ENCODE assay signal across 12 cellular contexts in the genomic region with DNA sequence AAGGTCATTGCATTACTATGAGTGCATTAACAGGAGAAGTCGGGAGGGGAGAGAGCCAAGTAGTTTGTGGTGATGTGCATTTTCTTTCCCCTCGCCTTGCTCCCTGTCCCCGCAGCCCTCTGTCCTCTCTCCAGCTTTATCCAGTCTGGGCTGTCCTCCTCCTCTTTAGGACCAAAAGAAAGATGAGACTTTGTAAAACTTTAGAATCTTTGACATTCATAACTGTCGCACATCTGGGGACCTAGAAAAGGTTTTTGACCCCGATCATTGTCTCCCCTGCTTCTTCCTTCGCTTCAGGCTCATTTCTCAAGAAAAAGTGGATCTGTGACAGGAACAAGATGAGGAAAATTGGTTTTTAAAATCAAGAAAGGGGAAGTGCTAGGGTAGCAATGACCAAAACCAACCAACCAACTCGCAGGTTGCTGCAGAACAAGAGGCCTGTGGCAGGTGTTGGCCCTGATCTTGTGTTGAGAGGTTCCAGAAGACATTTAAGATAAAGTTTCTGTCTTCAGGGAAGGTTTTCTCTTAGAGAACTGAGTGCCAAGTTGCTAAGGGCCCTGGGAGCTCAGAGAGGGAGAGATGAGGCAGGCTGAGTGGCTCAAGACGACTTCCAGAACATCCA. TPM values are rescaled to one million over a fixed set of nuclear protein-coding genes. Genes with fewer than 3 reads are reported as not detected.
A peak's percentile ranks its signal among the peaks of the same experiment; 100 is the strongest.
DNase-seq lines count a peak whose midpoint lies in the region; ATAC-seq, FAIRE-seq and TF ChIP-seq lines count a peak whose summit lies in the region.
"Had no signal": no experiment of that assay in that cellular context is flagged by ENCODE, and none has a peak within 500 bp of the region (broad histone marks: within the 10 kb centered on the region; RNA-seq: fewer than 3 reads in every experiment).

No MANE protein-coding gene starts in this region.

- no peak for ATAC-seq in CD4-positive, alpha-beta T cell (ENCODE audit: poor library complexity)
- ATAC-seq in gastrocnemius medialis: peak in 1 of 2 donors; percentile 2

- no peaks in the 10 kb centered on the region for H3K9me3 Mint-ChIP-seq in CD4-positive, alpha-beta T cell

- no peaks in the 10 kb centered on the region for H3K9me3 ChIP-seq in CD4-positive, alpha-beta T cell (ENCODE audit: control insufficient read depth, low read length)
- H3K9me3 ChIP-seq in keratinocyte (ENCODE audit: control insufficient read depth, low read depth, low read length) (no peaks in the 10 kb centered on the region), gastrocnemius medialis (no peaks in the 10 kb centered on the region)

- no peak overlapping the region for H3K4me3 ChIP-seq in keratinocyte (ENCODE audit: control insufficient read depth in 2 of 3, extremely low read depth in 1 of 3, insufficient read depth in 2 of 3, low read depth in 1 of 3, low read length in 3 of 3)
- no peak overlapping the region for H3K4me3 ChIP-seq in gastrocnemius medialis

- POLR2A ChIA-PET in CD4-positive, alpha-beta T cell (lab: Charles Lee): interaction anchor here (0.6 kb wide), 1 partner anchor 382 kb away, joined by 3 read pairs; no protein-coding TSS in a partner anchor

- intact Hi-C loops in CD4-positive, alpha-beta T cell (cut with DNase I, micrococcal nuclease): no loop called here
- intact Hi-C loops in gastrocnemius medialis (cut with DNase I; ENCODE audit: low total_unique reads): loop anchor here (1.0 to 10.0 kb wide), 2 partner anchors 12 to 1397 kb away; no protein-coding TSS in a partner anchor

- H3K4me3 Mint-ChIP-seq in CD4-positive, alpha-beta T cell: no peak overlapping the region

- peaks cover 18% of the 10 kb centered on the region for H3K4me1 Mint-ChIP-seq in CD4-positive, alpha-beta T cell (ENCODE audit: low read depth)

- H3K4me2 ChIP-seq in keratinocyte (ENCODE audit: control insufficient read depth, extremely low read depth, insufficient read depth, low read depth, low read length): no peak overlapping the region

- H3K36me3 ChIP-seq in keratinocyte (ENCODE audit: control insufficient read depth in 2 of 2, extremely low read depth in 1 of 2, insufficient read depth in 2 of 2, low read length in 2 of 2) (no peaks in the 10 kb centered on the region), gastrocnemius medialis (no peaks in the 10 kb centered on the region)

- H3K27ac Mint-ChIP-seq in CD4-positive, alpha-beta T cell: peak overlapping the region; percentile 11

- no peak for DNase-seq in CD4-positive, alpha-beta T cell
- peak; percentile 32 for DNase-seq in KBM-7
- no peak for DNase-seq in keratinocyte (ENCODE audit: low read depth, low spot score)
- DNase-seq in gastrocnemius medialis: no peak
- no peak for DNase-seq in GF-D8 (lab: John Stamatoyannopoulos, UW)
- DNase-seq in kidney glomerular epithelial cell (lab: John Stamatoyannopoulos, UW): no peak
- DNase-seq in putamen (ENCODE audit: low spot score): no peak
- no peak for DNase-seq in NCI-H2029 treated with DMSO at 0.1 percent for 48 hours (lab: John Stamatoyannopoulos, UW)
- DNase-seq: activated CD4-positive, CD25-positive, alpha-beta regulatory T cell; hippocampal formation; NCI-H1092; NCI-H226 had no signal

- dilution Hi-C loops in keratinocyte (cut with MboI; ENCODE audit: extremely low pct_ligation_motif_present, low sequenced_read_pairs): no loop called here

- in situ Hi-C loops in KBM-7 (cut with MboI; ENCODE audit: low pct_unique_long_range_greater_than_20kb, low sequenced_read_pairs): no loop called here
- in situ Hi-C loops in gastrocnemius medialis (cut with MboI; ENCODE audit: low sequenced_read_pairs in 4 of 4): no loop called here

- no peak overlapping the region for H3K9ac ChIP-seq in keratinocyte (ENCODE audit: control insufficient read depth, extremely low read depth, insufficient read depth, low read length)

- FAIRE-seq in keratinocyte (lab: Jason Lieb, UNC): peak; percentile 48

- H3K27me3 ChIP-seq in CD4-positive, alpha-beta T cell (ENCODE audit: control insufficient read depth, insufficient read depth, low read length): no peaks in the 10 kb centered on the region
- H3K27me3 ChIP-seq in keratinocyte (ENCODE audit: control insufficient read depth, extremely low read depth, insufficient read depth, low read length) (no peaks in the 10 kb centered on the region), gastrocnemius medialis (no peaks in the 10 kb centered on the region)

- TF ChIP-seq POLR2A in gastrocnemius medialis (IDR thresholded peaks at IDR 0.05): peak; percentile 17 to 18

- H3K79me2 ChIP-seq in keratinocyte (ENCODE audit: control insufficient read depth, insufficient read depth, low read length): no peaks in the 10 kb centered on the region

- no peaks in the 10 kb centered on the region for H3K9me1 ChIP-seq in keratinocyte (ENCODE audit: control insufficient read depth, extremely low read depth, insufficient read depth, low read length)

- H2AFZ ChIP-seq in keratinocyte (ENCODE audit: control insufficient read depth, low read length): no peak overlapping the region

- H3K36me3 Mint-ChIP-seq in CD4-positive, alpha-beta T cell (ENCODE audit: low read depth): peaks cover 80% of the 10 kb centered on the region

- H4K20me1 ChIP-seq in keratinocyte (ENCODE audit: control insufficient read depth, extremely low read depth, insufficient read depth, low read length): no peaks in the 10 kb centered on the region

- no peak overlapping the region for H3K27ac ChIP-seq in CD4-positive, alpha-beta T cell (ENCODE audit: low read depth, low read length)
- H3K27ac ChIP-seq in keratinocyte (ENCODE audit: control insufficient read depth, insufficient read depth, low read length): no peak overlapping the region
- H3K27ac ChIP-seq in gastrocnemius medialis: peak overlapping the region; percentile 81 to 90 (median 85)

- TF ChIP-seq CTCF in CD4-positive, alpha-beta T cell (IDR thresholded peaks at IDR 0.05): no peak
- TF ChIP-seq CTCF in keratinocyte (optimal IDR thresholded peaks at IDR 0.05 in 1 of 3, IDR thresholded peaks at IDR 0.05 in 1 of 3, conservative IDR thresholded peaks at IDR 0.05 in 1 of 3; ENCODE audit: extremely low read depth in 1 of 3, insufficient read depth in 2 of 3, low read length in 3 of 3) (no peak), gastrocnemius medialis (IDR thresholded peaks at IDR 0.05 in 4 of 5, conservative IDR thresholded peaks at IDR 0.05 in 1 of 5) (no peak)

- no peaks in the 10 kb centered on the region for H3K27me3 Mint-ChIP-seq in CD4-positive, alpha-beta T cell

- CTCF ChIA-PET in CD4-positive, alpha-beta T cell (lab: Charles Lee): interaction anchor here (1.2 kb wide), 1 partner anchor 24 kb away, joined by 3 read pairs; no protein-coding TSS in a partner anchor

- peaks cover 28% of the 10 kb centered on the region for H3K4me1 ChIP-seq in keratinocyte (ENCODE audit: control insufficient read depth, extremely low read depth, insufficient read depth, low read length)
- peaks cover 40 to 54% of the 10 kb centered on the region in 2 donors for H3K4me1 ChIP-seq in gastrocnemius medialis

RNA-seq across cellular contexts. Expression of a gene that starts 17.6 kb away (rescaled TPM):
- total RNA-seq in CD4-positive, alpha-beta T cell: 10 to 100 TPM; 41.2 to 42.7 TPM
- polyA plus RNA-seq in keratinocyte: 0.93 to 1.9 TPM (median 1.4 TPM) in 3 replicates
- 1.0 TPM for polyA plus RNA-seq in keratinocyte (2011; ENCODE audit: low read depth)
- polyA plus RNA-seq in keratinocyte (2011; cell fraction: cytosol; rRNA removed): 1.1 TPM in 2 replicates
- polyA plus RNA-seq in keratinocyte (2011; cell fraction: nucleus; rRNA removed): 1.4 and 1.8 TPM in 2 replicates
- polyA plus RNA-seq in keratinocyte (2012; ENCODE audit: low replicate concordance): 1.3 and 1.8 TPM in 2 replicates
- polyA minus RNA-seq in keratinocyte: 0.33 to 1.0 TPM (median 0.49 TPM) in 3 replicates
- 1.2 TPM for polyA minus RNA-seq in keratinocyte (2011; cell fraction: cytosol; rRNA and poly(A)+ RNA removed)
- polyA minus RNA-seq in keratinocyte (2011; cell fraction: nucleus; rRNA and poly(A)+ RNA removed): 0.54 and 0.63 TPM in 2 replicates
- 10 to 100 TPM in 2 of 4 donors, 1 to 10 TPM in 2; 3.0 to 16.7 (median 6.7) TPM for total RNA-seq in gastrocnemius medialis

RNA-seq across cellular contexts. Expression of a gene that starts 22.9 kb away (rescaled TPM):
- total RNA-seq in CD4-positive, alpha-beta T cell: 100 to 1,000 TPM; 170 to 182 TPM
- 234 to 366 TPM (median 354 TPM) in 3 replicates for polyA plus RNA-seq in keratinocyte
- 110 TPM for polyA plus RNA-seq in keratinocyte (2011; ENCODE audit: low read depth)
- 292 and 484 TPM in 2 replicates for polyA plus RNA-seq in keratinocyte (2011; cell fraction: cytosol; rRNA removed)
- polyA plus RNA-seq in keratinocyte (2011; cell fraction: nucleus; rRNA removed): 155 and 183 TPM in 2 replicates
- polyA plus RNA-seq in keratinocyte (2012; ENCODE audit: low replicate concordance): 167 and 223 TPM in 2 replicates
- 125 to 166 TPM (median 156 TPM) in 3 replicates for polyA minus RNA-seq in keratinocyte
- 78.5 TPM for polyA minus RNA-seq in keratinocyte (2011; cell fraction: cytosol; rRNA and poly(A)+ RNA removed)
- 18.9 and 29.7 TPM in 2 replicates for polyA minus RNA-seq in keratinocyte (2011; cell fraction: nucleus; rRNA and poly(A)+ RNA removed)
- total RNA-seq in gastrocnemius medialis: 10 to 100 TPM; 62.8 to 94.7 (median 67.3) TPM

Comparison
In these comparisons a context has a peak if more than half of its experiments do, and no peak if none do; other contexts are left out.
1. H3K27ac ChIP-seq: peak in gastrocnemius medialis (4 of 4); none in CD4-positive, alpha-beta T cell (single experiment) and keratinocyte (single experiment).